ENCODE assay signal across 1 cellular context in genomic region chr10:97701438-97702064, GRCh38.
A peak's percentile ranks its signal among the peaks of the same experiment; 100 is the strongest.
TF ChIP-seq lines count a peak whose summit lies in the region.

No MANE protein-coding gene starts in this region.

TF ChIP-seq in GM12878, 131 proteins besides CTCF, POLR2A, EP300 and RAD21:
- no peak for TF ChIP-seq SREBF2 (IDR thresholded peaks at IDR 0.05; ENCODE audit: low read length)
- TF ChIP-seq, protein P1, sequence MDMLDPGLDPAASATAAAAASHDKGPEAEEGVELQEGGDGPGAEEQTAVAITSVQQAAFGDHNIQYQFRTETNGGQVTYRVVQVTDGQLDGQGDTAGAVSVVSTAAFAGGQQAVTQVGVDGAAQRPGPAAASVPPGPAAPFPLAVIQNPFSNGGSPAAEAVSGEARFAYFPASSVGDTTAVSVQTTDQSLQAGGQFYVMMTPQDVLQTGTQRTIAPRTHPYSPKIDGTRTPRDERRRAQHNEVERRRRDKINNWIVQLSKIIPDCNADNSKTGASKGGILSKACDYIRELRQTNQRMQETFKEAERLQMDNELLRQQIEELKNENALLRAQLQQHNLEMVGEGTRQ (IDR thresholded peaks at IDR 0.05; ENCODE audit: borderline replicate concordance, low read depth, low read length), result no peak
- no peak for TF ChIP-seq ZNF592 (IDR thresholded peaks at IDR 0.05)
- TF ChIP-seq ZNF217 (IDR thresholded peaks at IDR 0.05), result no peak
- TF ChIP-seq ZNF687 (IDR thresholded peaks at IDR 0.05), result no peak
- TF ChIP-seq, protein P2, sequence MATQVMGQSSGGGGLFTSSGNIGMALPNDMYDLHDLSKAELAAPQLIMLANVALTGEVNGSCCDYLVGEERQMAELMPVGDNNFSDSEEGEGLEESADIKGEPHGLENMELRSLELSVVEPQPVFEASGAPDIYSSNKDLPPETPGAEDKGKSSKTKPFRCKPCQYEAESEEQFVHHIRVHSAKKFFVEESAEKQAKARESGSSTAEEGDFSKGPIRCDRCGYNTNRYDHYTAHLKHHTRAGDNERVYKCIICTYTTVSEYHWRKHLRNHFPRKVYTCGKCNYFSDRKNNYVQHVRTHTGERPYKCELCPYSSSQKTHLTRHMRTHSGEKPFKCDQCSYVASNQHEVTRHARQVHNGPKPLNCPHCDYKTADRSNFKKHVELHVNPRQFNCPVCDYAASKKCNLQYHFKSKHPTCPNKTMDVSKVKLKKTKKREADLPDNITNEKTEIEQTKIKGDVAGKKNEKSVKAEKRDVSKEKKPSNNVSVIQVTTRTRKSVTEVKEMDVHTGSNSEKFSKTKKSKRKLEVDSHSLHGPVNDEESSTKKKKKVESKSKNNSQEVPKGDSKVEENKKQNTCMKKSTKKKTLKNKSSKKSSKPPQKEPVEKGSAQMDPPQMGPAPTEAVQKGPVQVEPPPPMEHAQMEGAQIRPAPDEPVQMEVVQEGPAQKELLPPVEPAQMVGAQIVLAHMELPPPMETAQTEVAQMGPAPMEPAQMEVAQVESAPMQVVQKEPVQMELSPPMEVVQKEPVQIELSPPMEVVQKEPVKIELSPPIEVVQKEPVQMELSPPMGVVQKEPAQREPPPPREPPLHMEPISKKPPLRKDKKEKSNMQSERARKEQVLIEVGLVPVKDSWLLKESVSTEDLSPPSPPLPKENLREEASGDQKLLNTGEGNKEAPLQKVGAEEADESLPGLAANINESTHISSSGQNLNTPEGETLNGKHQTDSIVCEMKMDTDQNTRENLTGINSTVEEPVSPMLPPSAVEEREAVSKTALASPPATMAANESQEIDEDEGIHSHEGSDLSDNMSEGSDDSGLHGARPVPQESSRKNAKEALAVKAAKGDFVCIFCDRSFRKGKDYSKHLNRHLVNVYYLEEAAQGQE (IDR thresholded peaks at IDR 0.05; ENCODE audit: low read depth, low read length), result no peak
- TF ChIP-seq TAF1 (IDR thresholded peaks at IDR 0.05; ENCODE audit: borderline replicate concordance, low read depth, low read length), result no peak
- peak; percentile 23; the same call in 1 of the 2 replicates for TF ChIP-seq YY1 (IDR thresholded peaks at IDR 0.05; ENCODE audit: low read depth, low read length)
- no peak for TF ChIP-seq CREM (IDR thresholded peaks at IDR 0.05; ENCODE audit: low read depth)
- TF ChIP-seq SMC3 (IDR thresholded peaks at IDR 0.05; ENCODE audit: borderline replicate concordance, low read length), result peak; percentile 73; the same call in 1 of the 2 replicates
- no peak for TF ChIP-seq TCF7 (IDR thresholded peaks at IDR 0.05; ENCODE audit: borderline replicate concordance)
